Comparison of ENCODE assay signal across 8 cellular contexts in the genomic region with DNA sequence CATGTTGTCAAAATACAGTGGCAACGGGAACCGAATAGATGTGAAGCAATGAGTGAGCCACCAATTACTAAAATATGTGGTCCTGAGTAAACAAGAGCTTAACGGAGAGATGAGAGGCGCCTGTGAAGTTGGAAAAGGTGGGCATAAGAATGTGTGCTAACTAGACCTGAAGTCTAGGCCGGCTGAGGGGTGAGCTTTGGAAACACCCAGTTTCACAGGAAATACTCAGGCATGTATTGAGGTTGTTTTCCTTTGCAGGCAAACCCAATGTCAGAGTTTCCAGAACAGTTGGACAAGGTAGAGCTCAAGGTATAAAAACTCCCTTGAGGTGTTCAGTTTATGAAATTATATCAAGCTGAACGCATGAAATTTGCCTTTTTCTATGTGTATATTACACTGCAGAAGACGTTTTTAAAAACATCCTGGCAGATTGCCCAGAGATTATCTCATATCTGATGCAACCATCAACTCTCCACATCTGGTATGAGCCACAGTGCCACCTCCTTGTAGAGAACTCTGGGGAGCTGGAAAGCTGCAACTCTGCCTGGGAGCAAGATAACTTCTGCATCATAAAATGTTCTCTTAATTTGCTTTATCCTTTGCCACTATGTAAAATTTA. TPM values are rescaled to one million over a fixed set of nuclear protein-coding genes. Genes with fewer than 3 reads are reported as not detected.
DNase-seq lines count a peak whose midpoint lies in the region; ATAC-seq lines count a peak whose summit lies in the region.

No MANE protein-coding gene starts in this region.

- ATAC-seq in natural killer cell treated with Interleukin-12 subunit alpha and Interleukin-12 subunit beta and Interleukin-15 and Interleukin-18, amount 100 ng/mL, for 72 hours, result no peak
- ATAC-seq in GM18498 (IDR thresholded peaks at IDR 0.05; ENCODE audit: unreplicated experiment) (no peak), GM21576 (IDR thresholded peaks at IDR 0.05; ENCODE audit: unreplicated experiment) (no peak)

- no peaks in the 10 kb centered on the region for H3K9me3 Mint-ChIP-seq in natural killer cell treated with Interleukin-12 subunit alpha and Interleukin-12 subunit beta and Interleukin-15 and Interleukin-18, amount 100 ng/mL, for 72 hours

- no peaks in the 10 kb centered on the region for H3K27me3 Mint-ChIP-seq in natural killer cell treated with Interleukin-12 subunit alpha and Interleukin-12 subunit beta and Interleukin-15 and Interleukin-18, amount 100 ng/mL, for 72 hours

- H3K4me3 Mint-ChIP-seq in natural killer cell treated with Interleukin-12 subunit alpha and Interleukin-12 subunit beta and Interleukin-15 and Interleukin-18, amount 100 ng/mL, for 72 hours, result no peak overlapping the region

- DNase-seq in DMS79 treated with DMSO at 0.1 percent for 48 hours (lab: John Stamatoyannopoulos, UW) (peak; percentile 75), Kasumi-1 (lab: John Stamatoyannopoulos, UW) (peak; percentile 93 to 96), SKM-1 (lab: John Stamatoyannopoulos, UW; ENCODE audit: unreplicated experiment) (peak; percentile 46), hepatic stellate cell (ENCODE audit: low spot score) (peak; percentile 63)
- no peak for DNase-seq in natural killer cell treated with Interleukin-12 subunit alpha and Interleukin-12 subunit beta and Interleukin-15 and Interleukin-18, amount 100 ng/mL, for 72 hours (ENCODE audit: low spot score)
- DNase-seq in activated CD8-positive, alpha-beta memory T cell treated with anti-CD3 and anti-CD28 coated beads, Interleukin-2, amount 50 U/mL, for 4 hours, result no peak

- no peak overlapping the region for H3K27ac Mint-ChIP-seq in natural killer cell treated with Interleukin-12 subunit alpha and Interleukin-12 subunit beta and Interleukin-15 and Interleukin-18, amount 100 ng/mL, for 72 hours

- H3K36me3 Mint-ChIP-seq in natural killer cell treated with Interleukin-12 subunit alpha and Interleukin-12 subunit beta and Interleukin-15 and Interleukin-18, amount 100 ng/mL, for 72 hours, result no peaks in the 10 kb centered on the region

- H3K4me1 Mint-ChIP-seq in natural killer cell treated with Interleukin-12 subunit alpha and Interleukin-12 subunit beta and Interleukin-15 and Interleukin-18, amount 100 ng/mL, for 72 hours (ENCODE audit: low read depth in 2 of 2), result peaks cover 13 to 20% of the 10 kb centered on the region in 2 donors

RNA-seq across cellular contexts. Expression of a gene that starts 3.9 kb away (rescaled TPM):
- total RNA-seq in natural killer cell treated with Interleukin-12 subunit alpha and Interleukin-12 subunit beta and Interleukin-15 and Interleukin-18, amount 100 ng/mL, for 72 hours, result 1 to 10 TPM; 5.4 to 8.8 TPM

Comparison
In these comparisons a context has a peak if more than half of its experiments do, and no peak if none do; other contexts are left out.
1. DNase-seq: peak in DMS79 treated with DMSO at 0.1 percent for 48 hours (single experiment), Kasumi-1 (2 of 2), SKM-1 (single experiment) and hepatic stellate cell (single experiment); none in natural killer cell treated with Interleukin-12 subunit alpha and Interleukin-12 subunit beta and Interleukin-15 and Interleukin-18, amount 100 ng/mL, for 72 hours (single experiment) and activated CD8-positive, alpha-beta memory T cell treated with anti-CD3 and anti-CD28 coated beads, Interleukin-2, amount 50 U/mL, for 4 hours (single experiment).